8 cellular contexts compared by ENCODE assay signal in the genomic region with DNA sequence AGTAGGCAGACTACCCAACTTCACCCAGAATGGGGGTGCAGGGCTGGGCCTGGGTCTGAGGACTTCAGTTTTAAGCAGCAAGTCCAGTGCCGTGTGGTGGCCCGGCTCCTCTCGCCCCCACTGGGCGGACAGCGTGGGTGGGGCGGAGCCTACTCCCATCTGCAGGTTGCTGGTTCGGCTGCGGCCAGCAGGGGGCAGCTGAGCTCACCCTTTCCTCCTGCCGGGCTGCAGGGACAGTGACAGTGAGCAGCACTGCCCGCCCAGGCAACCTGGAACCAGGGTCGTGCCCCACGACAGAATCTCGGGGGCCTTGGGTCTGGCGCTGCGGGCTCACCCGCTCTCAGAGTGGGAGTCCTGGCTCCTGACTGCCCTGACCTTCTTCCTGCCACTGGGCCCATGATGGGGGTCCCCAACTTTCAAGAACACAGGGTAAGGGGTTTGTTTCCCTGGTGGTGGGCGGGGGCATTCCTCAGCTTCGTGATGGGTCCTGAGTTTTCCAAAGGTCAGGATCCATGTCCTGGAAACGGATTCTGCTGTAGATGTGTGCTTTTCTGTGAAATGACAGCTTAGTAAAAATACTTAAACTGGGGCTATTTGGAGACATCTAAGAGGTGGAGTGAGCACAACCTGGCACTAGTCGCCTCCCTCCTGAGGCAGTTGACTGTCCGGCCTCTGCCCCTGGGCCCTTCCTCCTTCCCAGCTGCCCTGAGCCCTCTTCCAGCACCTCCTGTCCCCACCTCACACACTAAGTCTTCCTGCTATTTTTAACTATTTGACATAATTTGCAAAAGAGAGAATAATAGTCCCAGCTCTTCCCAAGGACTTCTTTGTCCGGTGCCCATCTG. TPM values are rescaled to one million over a fixed set of nuclear protein-coding genes. Genes with fewer than 3 reads are reported as not detected.
DNase-seq lines count a peak whose midpoint lies in the region; ATAC-seq and TF ChIP-seq lines count a peak whose summit lies in the region.

No MANE protein-coding gene starts in this region.

- peak overlapping the region; percentile 31 for H3K9ac ChIP-seq in IMR-90 (ENCODE audit: low read depth, low read length)
- no peak overlapping the region for H3K9ac ChIP-seq in neuronal stem cell (ENCODE audit: low read depth, low read length, poor library complexity)
- H3K9ac ChIP-seq in subcutaneous abdominal adipose tissue (ENCODE audit: low read length in 5 of 5) = peak overlapping the region; percentile 86 to 100 (median 100)

- H2BK120ac ChIP-seq in IMR-90 (ENCODE audit: low read depth, low read length) (peak overlapping the region; percentile 78), neuronal stem cell (ENCODE audit: low read depth, low read length) (no peak overlapping the region)

- POLR2A ChIA-PET in IMR-90 (lab: Charles Lee; ENCODE audit: unreplicated experiment) = interaction anchor here (0.6 to 6.8 kb wide), 3 partner anchors 31 to 92 kb away, joined by 4 to 142 read pairs (median 5); partner anchors contain the start of gene MALAT1

- H3K4me1 ChIP-seq in IMR-90 (ENCODE audit: control insufficient read depth, insufficient read depth, low read length) (peaks cover 38% of the 10 kb centered on the region), neuronal stem cell (ENCODE audit: control insufficient read depth in 2 of 2, insufficient read depth in 1 of 2, low read depth in 1 of 2, low read length in 2 of 2) (peaks cover 35 to 48% of the 10 kb centered on the region in 2 donors), subcutaneous abdominal adipose tissue (ENCODE audit: control insufficient read depth in 5 of 5, insufficient read depth in 5 of 5, low read length in 5 of 5) (peaks cover 17 to 71% (median 60%) of the 10 kb centered on the region in 5 donors)

- peaks cover 9% of the 10 kb centered on the region for H4K20me1 ChIP-seq in IMR-90 (ENCODE audit: insufficient read depth, low read length)

- dilution Hi-C loops in IMR-90 (cut with HindIII; ENCODE audit: low sequenced_read_pairs, unreplicated experiment) = no loop called here

- H3K9me3 ChIP-seq in IMR-90 (ENCODE audit: control insufficient read depth, insufficient read depth, low read length) = no peaks in the 10 kb centered on the region
- H3K9me3 ChIP-seq in neuronal stem cell (replicated peaks in 1 of 2; ENCODE audit: control insufficient read depth in 2 of 2, insufficient read depth in 1 of 2, low read depth in 1 of 2, low read length in 2 of 2) = no peaks in the 10 kb centered on the region
- H3K9me3 ChIP-seq in subcutaneous abdominal adipose tissue (ENCODE audit: control insufficient read depth in 5 of 5, low read length in 5 of 5) = no peaks in the 10 kb centered on the region

- no peak overlapping the region for H3K56ac ChIP-seq in IMR-90 (ENCODE audit: extremely low read depth, insufficient read depth, low read length)

- 0% methylated on average over 5 of the region's 22 CpGs; no CpG with 5 or more reads in 1 of the 2 experiments for WGBS in IMR-90 (ENCODE audit: extremely low coverage in 2 of 2, insufficient read length in 1 of 2), 2 experiments
- no CpG with 5 or more reads among the region's 22 CpGs for WGBS in neuronal stem cell (ENCODE audit: extremely low coverage in 2 of 2, insufficient read length in 2 of 2, insufficient replicate concordance in 1 of 2), 2 donors

- H3K27ac ChIP-seq in IMR-90 (ENCODE audit: insufficient read depth, low read length) = peak overlapping the region; percentile 72; the same call in 1 of the 2 replicates
- H3K27ac ChIP-seq in neuronal stem cell (replicated peaks; ENCODE audit: low read length) = no peak overlapping the region
- peak overlapping the region; percentile 100 for H3K27ac ChIP-seq in subcutaneous abdominal adipose tissue (ENCODE audit: low read depth, low read length)

- H3K36me3 ChIP-seq in IMR-90 (ENCODE audit: control insufficient read depth, insufficient read depth, low read length) (peaks cover 11% of the 10 kb centered on the region), neuronal stem cell (replicated peaks in 1 of 2; ENCODE audit: control insufficient read depth in 2 of 2, insufficient read depth in 2 of 2, low read length in 2 of 2) (peaks cover 0 to 9% of the 10 kb centered on the region in 2 donors), subcutaneous abdominal adipose tissue (ENCODE audit: control insufficient read depth in 5 of 5, insufficient read depth in 5 of 5, low read length in 5 of 5) (peaks cover 0 to 20% (median 16%) of the 10 kb centered on the region in 5 donors)

- BruUV-seq in IMR-90 (replicated peaks; lab: Mats Ljungman, UMichigan) = no TSS peak

- peak overlapping the region; percentile 88 for H3K14ac ChIP-seq in IMR-90 (replicated peaks; ENCODE audit: low read depth, low read length)
- no peak overlapping the region for H3K14ac ChIP-seq in neuronal stem cell (ENCODE audit: low read length)

- DNase-seq in AG08395 (ENCODE audit: low spot score) = peak; percentile 89
- DNase-seq in IMR-90 = peak; percentile 71
- DNase-seq in RPMI8226 = peak; percentile 94
- DNase-seq in activated gamma-delta T cell (lab: John Stamatoyannopoulos, UW) = peak; percentile 85
- peak; percentile 86 for DNase-seq in fibroblast of villous mesenchyme (ENCODE audit: low read depth)
- DNase-seq in neuronal stem cell (ENCODE audit: low spot score) = peak; percentile 84

- TF ChIP-seq CTCF in IMR-90 (conservative IDR thresholded peaks at IDR 0.05; ENCODE audit: low read depth, low read length) = peak; percentile 95
- peak; percentile 90 for TF ChIP-seq CTCF in fibroblast of villous mesenchyme (IDR thresholded peaks at IDR 0.05; ENCODE audit: insufficient read depth, low read depth, low read length)

- H3K18ac ChIP-seq in IMR-90 (ENCODE audit: low read depth, low read length) (no peak overlapping the region), neuronal stem cell (ENCODE audit: low read length) (no peak overlapping the region)

- peak overlapping the region; percentile 34 for H4K91ac ChIP-seq in IMR-90 (ENCODE audit: insufficient read depth, low read depth, low read length)
- H4K91ac ChIP-seq in neuronal stem cell (ENCODE audit: low read depth, low read length, poor library complexity) = no peak overlapping the region

- H3K4me3 ChIP-seq in IMR-90 (ENCODE audit: insufficient read depth, low read depth, low read length) = peak overlapping the region; percentile 12; the same call in 1 of the 2 replicates
- peak overlapping the region; percentile 41 for H3K4me3 ChIP-seq in fibroblast of villous mesenchyme (ENCODE audit: low read depth, low read length)
- H3K4me3 ChIP-seq in neuronal stem cell (ENCODE audit: low read length in 2 of 2) = peak overlapping the region in 1 of 2 donors; percentile 21
- H3K4me3 ChIP-seq in subcutaneous abdominal adipose tissue (ENCODE audit: low read depth in 1 of 5, low read length in 5 of 5) = peak overlapping the region; percentile 57 to 74 (median 60)

- TF ChIP-seq POLR2A in GM18526 (IDR thresholded peaks at IDR 0.05; ENCODE audit: extremely low read depth, insufficient read length) (peak; percentile 35), IMR-90 (IDR thresholded peaks at IDR 0.05; ENCODE audit: low read depth, low read length) (peak; percentile 63)

- H3K79me1 ChIP-seq in IMR-90 (ENCODE audit: low read depth in 1 of 2, low read length in 2 of 2) (peaks cover 10 to 68% of the 10 kb centered on the region in 2 experiments; a peak in 2 of 4 replicates), neuronal stem cell (ENCODE audit: low read depth, low read length) (peaks cover 6% of the 10 kb centered on the region)

- CTCF ChIA-PET in IMR-90 (lab: Yijun Ruan, JAX) = interaction anchor here (0.5 to 1.9 kb wide), 10 partner anchors 12 to 94 kb away, joined by 3 to 8 read pairs (median 6); partner anchors contain the start of gene FRMD8

- peak overlapping the region; percentile 94 for H2AK9ac ChIP-seq in IMR-90 (replicated peaks; ENCODE audit: low read depth, low read length, poor library complexity)

- H3K27me3 ChIP-seq in IMR-90 (ENCODE audit: control insufficient read depth, insufficient read depth, low read length) (no peaks in the 10 kb centered on the region), neuronal stem cell (ENCODE audit: control insufficient read depth in 3 of 3, insufficient read depth in 3 of 3, low read depth in 1 of 3, low read length in 3 of 3) (no peaks in the 10 kb centered on the region), subcutaneous abdominal adipose tissue (ENCODE audit: control insufficient read depth in 5 of 5, insufficient read depth in 4 of 5, low read length in 5 of 5) (no peaks in the 10 kb centered on the region)

- peak overlapping the region; percentile 75 for H3K4me2 ChIP-seq in IMR-90 (ENCODE audit: low read depth, low read length)
- peak overlapping the region; percentile 41 for H3K4me2 ChIP-seq in neuronal stem cell (ENCODE audit: insufficient read depth, low read length, poor library complexity, severe bottlenecking)

- in situ Hi-C loops in IMR-90 (cut with MboI; ENCODE audit: low sequenced_read_pairs) = no loop called here

- peak; percentile 92 for TF ChIP-seq RAD21 in IMR-90 (IDR thresholded peaks at IDR 0.05; ENCODE audit: low read length)

- peak overlapping the region; percentile 91; the same call in 2 of the 3 replicates for H2BK15ac ChIP-seq in IMR-90 (ENCODE audit: low read depth, low read length)
- peak overlapping the region; percentile 93 for H2BK15ac ChIP-seq in neuronal stem cell (ENCODE audit: low read length)

- H3K9me1 ChIP-seq in IMR-90 (ENCODE audit: insufficient read depth, low read length) = no peaks in the 10 kb centered on the region

- peak overlapping the region; percentile 94 for H2AFZ ChIP-seq in IMR-90 (replicated peaks; ENCODE audit: low read length, poor library complexity)
- H2AFZ ChIP-seq in neuronal stem cell (ENCODE audit: low read length) = peak overlapping the region; percentile 86

- peak overlapping the region; percentile 0 to 82; a peak in 1 of 4 replicates for H4K8ac ChIP-seq in IMR-90 (ENCODE audit: low read depth in 2 of 2, low read length in 2 of 2)
- H4K8ac ChIP-seq in neuronal stem cell (ENCODE audit: low read depth, low read length) = no peak overlapping the region

- intact Hi-C loops in IMR-90 (cut with micrococcal nuclease) = loop anchor here (1.0 kb wide), 1 partner anchor 94 kb away; no protein-coding TSS in a partner anchor

- peak overlapping the region; percentile 95 for H2AK5ac ChIP-seq in IMR-90 (ENCODE audit: low read depth, low read length)
- H2AK5ac ChIP-seq in neuronal stem cell (ENCODE audit: low read depth, low read length) = peak overlapping the region; percentile 37

- H2BK12ac ChIP-seq in neuronal stem cell (ENCODE audit: low read length) = no peak overlapping the region

- H2BK20ac ChIP-seq in IMR-90 (ENCODE audit: low read depth, low read length) = peak overlapping the region; percentile 79

- peak; percentile 59 for ATAC-seq in IMR-90 (ENCODE audit: low read depth)

- H3K23ac ChIP-seq in IMR-90 (ENCODE audit: low read depth, low read length) = peak overlapping the region; percentile 74
- H3K23ac ChIP-seq in neuronal stem cell (ENCODE audit: low read depth, low read length, poor library complexity) = no peak overlapping the region

- H2BK5ac ChIP-seq in IMR-90 (ENCODE audit: low read depth, low read length, poor library complexity, severe bottlenecking) (peak overlapping the region; percentile 82), neuronal stem cell (ENCODE audit: low read length) (peak overlapping the region; percentile 84)

- no peak overlapping the region for H4K5ac ChIP-seq in IMR-90 (ENCODE audit: low read depth, low read length)

- H3K4ac ChIP-seq in IMR-90 (ENCODE audit: low read depth, low read length) (peak overlapping the region; percentile 91), neuronal stem cell (ENCODE audit: low read length) (no peak overlapping the region)

RNA-seq across cellular contexts. Expression of gene NEAT1, which starts 6.0 kb away (rescaled TPM):
- total RNA-seq in IMR-90 (2012; rRNA removed) = 30.1 and 38.0 TPM in 2 replicates
- polyA plus RNA-seq in IMR-90 (2012; rRNA removed) = 56.3 and 114 TPM in 2 replicates
- polyA plus RNA-seq in IMR-90 (2012; cell fraction: cytosol; rRNA removed) = 12.5 and 21.1 TPM in 2 replicates
- polyA plus RNA-seq in IMR-90 (2012; cell fraction: nucleus; rRNA removed; ENCODE audit: low replicate concordance) = 237 and 1,050 TPM in 2 replicates
- total RNA-seq in fibroblast of villous mesenchyme = 413 and 487 TPM in 2 replicates
- 2.0 TPM for polyA plus RNA-seq in neuronal stem cell (2013, experiment 1 of 2)
- polyA plus RNA-seq in neuronal stem cell (2013, experiment 2 of 2) = 2.5 TPM

RNA-seq across cellular contexts. Expression of gene FRMD8, which starts 30.1 kb away (rescaled TPM):
- total RNA-seq in IMR-90 (2012; rRNA removed) (10.8 and 11.3 TPM in 2 replicates), fibroblast of villous mesenchyme (44.5 and 60.6 TPM in 2 replicates)
- 19.8 and 22.5 TPM in 2 replicates for polyA plus RNA-seq in IMR-90 (2012; rRNA removed)
- 30.0 and 36.2 TPM in 2 replicates for polyA plus RNA-seq in IMR-90 (2012; cell fraction: cytosol; rRNA removed)
- 33.2 and 66.1 TPM in 2 replicates for polyA plus RNA-seq in IMR-90 (2012; cell fraction: nucleus; rRNA removed; ENCODE audit: low replicate concordance)
- polyA plus RNA-seq in neuronal stem cell (2013, experiment 1 of 2) = 5.9 TPM
- polyA plus RNA-seq in neuronal stem cell (2013, experiment 2 of 2) = 6.1 TPM

RNA-seq across cellular contexts. Expression of gene SLC25A45, which starts 34.1 kb away (rescaled TPM):
- total RNA-seq in IMR-90 (2012; rRNA removed) = 0.56 and 0.72 TPM in 2 replicates
- 1.2 and 1.3 TPM in 2 replicates for polyA plus RNA-seq in IMR-90 (2012; rRNA removed)
- 0.69 and 1.5 TPM in 2 replicates for polyA plus RNA-seq in IMR-90 (2012; cell fraction: cytosol; rRNA removed)
- polyA plus RNA-seq in IMR-90 (2012; cell fraction: nucleus; rRNA removed; ENCODE audit: low replicate concordance) = 5.8 and 7.2 TPM in 2 replicates
- 1.7 and 2.9 TPM in 2 replicates for total RNA-seq in fibroblast of villous mesenchyme
- 0.43 TPM for polyA plus RNA-seq in neuronal stem cell (2013, experiment 1 of 2)
- 0.32 TPM for polyA plus RNA-seq in neuronal stem cell (2013, experiment 2 of 2)

Comparison
In these comparisons a context has a peak if more than half of its experiments do, and no peak if none do; other contexts are left out.
1. RNA of gene NEAT1, which starts 6.0 kb away (total RNA-seq): 413 to 487 TPM in fibroblast of villous mesenchyme; 30.1 to 38.0 TPM in IMR-90; every median in the first group is over 10 times any median in the second.
2. Peak in every context shown above with its lines, with median percentiles within 50 percentile points of each other: DNase-seq.